In the genomic region with DNA sequence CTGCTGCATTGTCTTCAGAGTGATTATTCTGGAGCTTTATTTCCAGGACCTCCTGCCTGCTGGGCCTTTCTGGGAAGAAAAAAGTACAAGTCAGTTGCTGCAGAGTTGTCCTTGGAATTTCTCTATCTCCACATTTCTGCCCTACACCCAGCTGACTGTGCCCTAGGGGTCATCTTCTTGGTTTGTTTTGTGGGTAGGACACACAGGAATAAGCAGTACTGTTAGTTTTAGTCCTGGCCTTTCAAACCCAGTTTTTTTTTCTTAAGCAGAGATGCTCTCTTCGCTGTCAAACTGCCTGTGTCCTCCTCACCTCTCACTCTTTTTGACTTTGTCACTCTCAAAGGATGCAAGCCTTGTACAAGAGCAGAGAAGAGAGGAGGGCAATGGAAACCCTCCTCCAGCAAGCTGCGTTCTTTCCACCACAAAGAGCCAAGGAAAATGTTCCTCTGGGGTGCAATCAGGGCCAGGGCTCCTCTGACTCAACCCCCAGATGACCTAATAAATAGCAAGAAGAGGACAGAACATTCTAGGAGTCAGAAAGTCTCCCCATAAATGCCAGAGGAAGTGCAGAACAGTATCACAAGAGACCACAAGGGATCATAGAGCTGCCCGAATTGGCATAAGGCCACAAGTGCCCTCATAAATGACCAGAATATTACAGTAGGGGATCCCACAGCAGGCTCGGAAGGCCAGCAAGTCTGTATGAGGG, we compare ENCODE assay signal across 19 cellular contexts.
DNase-seq lines count a peak whose midpoint lies in the region; ATAC-seq and TF ChIP-seq lines count a peak whose summit lies in the region.
"Had no signal": no experiment of that assay in that cellular context is flagged by ENCODE, and none has a peak within 500 bp of the region (broad histone marks: within the 10 kb centered on the region; RNA-seq: fewer than 3 reads in every experiment).

No MANE protein-coding gene starts in this region.

- TF ChIP-seq CTCF in esophagus squamous epithelium (IDR thresholded peaks at IDR 0.05), result no peak
- no peak for TF ChIP-seq CTCF in thoracic aorta (IDR thresholded peaks at IDR 0.05)
- TF ChIP-seq CTCF in RWPE1 (conservative IDR thresholded peaks at IDR 0.05; ENCODE audit: low read depth), result no peak

- H3K9me3 ChIP-seq in esophagus squamous epithelium, result peaks cover 0 to 3% (median 0%) of the 10 kb centered on the region in 3 donors
- H3K9me3 ChIP-seq in thoracic aorta, result no peaks in the 10 kb centered on the region

- TF ChIP-seq POLR2A in esophagus squamous epithelium (IDR thresholded peaks at IDR 0.05), result no peak

- H3K36me3 ChIP-seq in esophagus squamous epithelium, result no peaks in the 10 kb centered on the region
- H3K36me3 ChIP-seq in thoracic aorta, result no peaks in the 10 kb centered on the region
- H3K36me3 ChIP-seq: brain microvascular endothelial cell had no signal

- CTCF ChIA-PET in RWPE1 (lab: Yijun Ruan, JAX), result no interaction called here

- intact Hi-C loops in esophagus squamous epithelium (cut with DNase I), result no loop called here

- peak overlapping the region in 3 of 4 donors; percentile 25 to 56 (median 49) for H3K27ac ChIP-seq in esophagus squamous epithelium
- H3K27ac ChIP-seq in thoracic aorta, result peak overlapping the region; percentile 67 to 74
- H3K27ac ChIP-seq in RWPE1, result no peak overlapping the region
- H3K27ac ChIP-seq: brain microvascular endothelial cell had no signal

- peak; percentile 87 for ATAC-seq in thoracic aorta (ENCODE audit: insufficient number of reproducible peaks, low FRiP score, low read depth)
- ATAC-seq in GM18870 (IDR thresholded peaks at IDR 0.05; ENCODE audit: unreplicated experiment), result no peak
- ATAC-seq: HCT116, K562, Panc1 had no signal

- no peak overlapping the region for H3K4me3 ChIP-seq in esophagus squamous epithelium
- peak overlapping the region; percentile 8 for H3K4me3 ChIP-seq in thoracic aorta
- H3K4me3 ChIP-seq: K562 had no signal

- H3K4me1 ChIP-seq in esophagus squamous epithelium, result peaks cover 0 to 7% (median 0%) of the 10 kb centered on the region in 3 donors
- peaks cover 22 to 68% of the 10 kb centered on the region in 2 donors for H3K4me1 ChIP-seq in thoracic aorta (ENCODE audit: control insufficient read depth in 1 of 2, low read depth in 2 of 2)

- WGBS in esophagus squamous epithelium, 2 donors, result 65 to 71% methylated on average over 4 of the region's 4 CpGs

- POLR2A ChIA-PET in RWPE1 (lab: Yijun Ruan, JAX; ENCODE audit: low non-redundant PET), result no interaction called here

- DNase-seq in LHCN-M2 (ENCODE audit: low read depth) (peak; percentile 94), esophagus squamous epithelium (lab: John Stamatoyannopoulos, UW) (no peak), myocyte (ENCODE audit: low read depth) (peak; percentile 51), thoracic aorta (ENCODE audit: low spot score) (peak; percentile 12), CD1c-positive myeloid dendritic cell (ENCODE audit: extremely low spot score) (no peak), RWPE1 (ENCODE audit: low spot score) (no peak), COR-L47 (lab: John Stamatoyannopoulos, UW) (no peak)
- DNase-seq: activated CD4-positive, alpha-beta T cell treated with anti-CD3 and anti-CD28 coated beads, Interleukin-2, amount 10 ng/mL, durations not matched to agents 7 days and 5 days; activated naive CD4-positive, alpha-beta T cell treated with anti-CD3 and anti-CD28 coated beads for 36 hours; activated T-cell treated with anti-CD3 and anti-CD28 coated beads for 4 hours; brain microvascular endothelial cell; CD8-positive, alpha-beta memory T cell; dermis blood vessel endothelial cell; NCI-H1092 treated with DMSO at 0.1 percent for 48 hours; NCI-H69 had no signal

- no peaks in the 10 kb centered on the region for H3K27me3 ChIP-seq in esophagus squamous epithelium
- no peaks in the 10 kb centered on the region for H3K27me3 ChIP-seq in thoracic aorta (replicated peaks; ENCODE audit: insufficient read depth)
- H3K27me3 ChIP-seq: brain microvascular endothelial cell had no signal

Comparison
In these comparisons a context has a peak if more than half of its experiments do, and no peak if none do; other contexts are left out.
1. DNase-seq: peak in LHCN-M2 (single experiment), myocyte (single experiment) and thoracic aorta (single experiment); none in esophagus squamous epithelium (single experiment), CD1c-positive myeloid dendritic cell (single experiment), RWPE1 (single experiment) and COR-L47 (single experiment).